ENCODE assay signal across 14 cellular contexts in genomic region chr9:34635556-34635955, GRCh38. TPM values are rescaled to one million over a fixed set of nuclear protein-coding genes. Genes with fewer than 3 reads are reported as not detected.
DNase-seq lines count a peak whose midpoint lies in the region; ATAC-seq, FAIRE-seq and TF ChIP-seq lines count a peak whose summit lies in the region.
"Had no signal": no experiment of that assay in that cellular context is flagged by ENCODE, and none has a peak within 500 bp of the region (broad histone marks: within the 10 kb centered on the region; RNA-seq: fewer than 3 reads in every experiment).

No MANE protein-coding gene starts in this region.

- H3K4me3 ChIP-seq in NB4 (ENCODE audit: low read depth, low read length) (peak overlapping the region; percentile 90), astrocyte (ENCODE audit: insufficient read depth, low read depth, low read length) (no peak overlapping the region), skeletal muscle satellite cell (ENCODE audit: low read length) (peak overlapping the region; percentile 51), esophagus squamous epithelium (no peak overlapping the region)
- H3K4me3 ChIP-seq: ovary had no signal

- H3K27ac ChIP-seq in astrocyte (ENCODE audit: low read depth, low read length) (no peak overlapping the region), esophagus squamous epithelium (no peak overlapping the region)
- H3K27ac ChIP-seq: brain microvascular endothelial cell, left lung, ovary had no signal

- CTCF ChIA-PET in activated naive CD4-positive, alpha-beta T cell treated with anti-CD3 and anti-CD28 coated beads for 36 hours (lab: Charles Lee), result interaction anchor here (0.7 to 6.9 kb wide), 11 partner anchors 8 to 241 kb away, joined by 4 to 123 read pairs (median 19); partner anchors contain the start of genes DCTN3, GALT and RPP25L

- peaks cover 37% of the 10 kb centered on the region for H3K4me1 Mint-ChIP-seq in activated naive CD4-positive, alpha-beta T cell treated with anti-CD3 and anti-CD28 coated beads for 36 hours (ENCODE audit: low read depth)
- H3K4me1 Mint-ChIP-seq in astrocyte (ENCODE audit: low read depth, unreplicated experiment), result peaks cover 4% of the 10 kb centered on the region

- H3K4me2 ChIP-seq in astrocyte (ENCODE audit: low read length), result peak overlapping the region; percentile 50
- peak overlapping the region; percentile 98 for H3K4me2 ChIP-seq in skeletal muscle satellite cell (ENCODE audit: low read length)

- H3K4me1 ChIP-seq in astrocyte (ENCODE audit: insufficient read depth, low read length) (peaks cover 16% of the 10 kb centered on the region), skeletal muscle satellite cell (ENCODE audit: control insufficient read depth, insufficient read depth, low read length) (peaks cover 23% of the 10 kb centered on the region), esophagus squamous epithelium (peaks cover 15 to 53% (median 29%) of the 10 kb centered on the region in 3 donors)

- H3K36me3 ChIP-seq in astrocyte (ENCODE audit: insufficient read depth, low read length) (no peaks in the 10 kb centered on the region), skeletal muscle satellite cell (ENCODE audit: insufficient read depth, low read length) (peaks cover 11% of the 10 kb centered on the region), esophagus squamous epithelium (peaks cover 0 to 14% (median 0%) of the 10 kb centered on the region in 3 donors)
- H3K36me3 ChIP-seq: ovary had no signal

- peaks cover under 1% of the 10 kb centered on the region for H3K27me3 Mint-ChIP-seq in activated naive CD4-positive, alpha-beta T cell treated with anti-CD3 and anti-CD28 coated beads for 36 hours (ENCODE audit: low read depth)
- H3K27me3 Mint-ChIP-seq in astrocyte (ENCODE audit: low read depth, unreplicated experiment), result peaks cover 18% of the 10 kb centered on the region

- peak overlapping the region; percentile 92 for H3K4me3 Mint-ChIP-seq in activated naive CD4-positive, alpha-beta T cell treated with anti-CD3 and anti-CD28 coated beads for 36 hours
- peak overlapping the region; percentile 61 for H3K4me3 Mint-ChIP-seq in astrocyte (ENCODE audit: unreplicated experiment)

- no peak overlapping the region for H2AFZ ChIP-seq in astrocyte (ENCODE audit: low read depth, low read length)

- ATAC-seq in activated naive CD4-positive, alpha-beta T cell treated with anti-CD3 and anti-CD28 coated beads, Interleukin-2, amount 50 U/mL, for 72 hours, result no peak
- ATAC-seq in HG03354 (IDR thresholded peaks at IDR 0.05; ENCODE audit: poor library complexity, severe bottlenecking, unreplicated experiment), result no peak
- ATAC-seq: left lung had no signal

- FAIRE-seq in astrocyte (lab: Jason Lieb, UNC), result no peak

- H3K9me3 Mint-ChIP-seq in activated naive CD4-positive, alpha-beta T cell treated with anti-CD3 and anti-CD28 coated beads for 36 hours, result no peaks in the 10 kb centered on the region
- H3K9me3 Mint-ChIP-seq in activated naive CD4-positive, alpha-beta T cell treated with anti-CD3 and anti-CD28 coated beads, Interleukin-2, amount 50 U/mL, for 72 hours, result no peaks in the 10 kb centered on the region
- no peaks in the 10 kb centered on the region for H3K9me3 Mint-ChIP-seq in astrocyte (ENCODE audit: unreplicated experiment)

- H3K36me3 Mint-ChIP-seq in activated naive CD4-positive, alpha-beta T cell treated with anti-CD3 and anti-CD28 coated beads for 36 hours (ENCODE audit: low read depth), result peaks cover 13% of the 10 kb centered on the region
- peaks cover 16 to 17% of the 10 kb centered on the region in 2 donors for H3K36me3 Mint-ChIP-seq in activated naive CD4-positive, alpha-beta T cell treated with anti-CD3 and anti-CD28 coated beads, Interleukin-2, amount 50 U/mL, for 72 hours
- H3K36me3 Mint-ChIP-seq in astrocyte (ENCODE audit: low read depth, unreplicated experiment), result peaks cover 3% of the 10 kb centered on the region

- H3K79me2 ChIP-seq in astrocyte (ENCODE audit: insufficient read depth, low read length), result peaks cover 25% of the 10 kb centered on the region

- TF ChIP-seq CTCF in NB4 (IDR thresholded peaks at IDR 0.05; ENCODE audit: low read depth, low read length) (no peak), astrocyte (IDR thresholded peaks at IDR 0.05; ENCODE audit: insufficient read depth, low read depth, low read length) (no peak), esophagus squamous epithelium (IDR thresholded peaks at IDR 0.05) (no peak)

- H3K9me3 ChIP-seq in astrocyte (ENCODE audit: insufficient read depth, low read depth, low read length) (no peaks in the 10 kb centered on the region), skeletal muscle satellite cell (replicated peaks; ENCODE audit: low read length) (no peaks in the 10 kb centered on the region), esophagus squamous epithelium (no peaks in the 10 kb centered on the region)
- H3K9me3 ChIP-seq: left lung, ovary had no signal

- WGBS in esophagus squamous epithelium, 2 donors, result 73 to 94% methylated on average over 3 to 10 of the region's 14 CpGs

- intact Hi-C loops in activated naive CD4-positive, alpha-beta T cell treated with anti-CD3 and anti-CD28 coated beads for 36 hours (cut with micrococcal nuclease), result loop anchor here (5.0 to 10.0 kb wide), 3 partner anchors 308 to 591 kb away; partner anchors contain the start of genes DCAF12, KIF24, NUDT2 and UBAP2
- intact Hi-C loops in esophagus squamous epithelium (cut with DNase I), result no loop called here

- H3K9ac ChIP-seq in astrocyte (ENCODE audit: low read length) (no peak overlapping the region), skeletal muscle satellite cell (ENCODE audit: low read depth, low read length) (peak overlapping the region; percentile 31)

- H3K27ac Mint-ChIP-seq in activated naive CD4-positive, alpha-beta T cell treated with anti-CD3 and anti-CD28 coated beads for 36 hours, result no peak overlapping the region
- H3K27ac Mint-ChIP-seq in activated naive CD4-positive, alpha-beta T cell treated with anti-CD3 and anti-CD28 coated beads, Interleukin-2, amount 50 U/mL, for 72 hours, result peak overlapping the region in 1 of 2 donors; percentile 58
- no peak overlapping the region for H3K27ac Mint-ChIP-seq in astrocyte (ENCODE audit: unreplicated experiment)

- no peak for DNase-seq in activated naive CD4-positive, alpha-beta T cell treated with anti-CD3 and anti-CD28 coated beads for 36 hours
- no peak for DNase-seq in activated naive CD4-positive, alpha-beta T cell treated with anti-CD3 and anti-CD28 coated beads, Interleukin-2, amount 50 U/mL, for 72 hours (ENCODE audit: low spot score in 2 of 2)
- no peak for DNase-seq in NB4 (ENCODE audit: low read depth)
- DNase-seq in astrocyte (ENCODE audit: low read depth), result no peak
- DNase-seq in esophagus squamous epithelium (lab: John Stamatoyannopoulos, UW), result no peak
- DNase-seq in NCI-H128 (lab: John Stamatoyannopoulos, UW; ENCODE audit: unreplicated experiment), result no peak
- DNase-seq: brain microvascular endothelial cell; left lung; NCI-H2081; ovary; stimulated activated CD4-positive, alpha-beta T cell treated with anti-CD3 and anti-CD28 coated beads, Interleukin-15, amount 100 ng/mL, for 24 hours; stimulated activated CD8-positive, alpha-beta memory T cell treated with anti-CD3 and anti-CD28 coated beads, Interleukin-4, amount 100 ng/mL, for 48 hours had no signal

- no peak for TF ChIP-seq POLR2A in NB4 (IDR thresholded peaks at IDR 0.05; ENCODE audit: extremely low read depth, insufficient read length)
- TF ChIP-seq POLR2A in esophagus squamous epithelium (IDR thresholded peaks at IDR 0.05), result no peak

- peaks cover 27% of the 10 kb centered on the region for H4K20me1 ChIP-seq in astrocyte (ENCODE audit: insufficient read depth, low read length)

- H3K27me3 ChIP-seq in astrocyte (ENCODE audit: insufficient read depth, low read length) (peaks cover 4% of the 10 kb centered on the region), skeletal muscle satellite cell (ENCODE audit: control insufficient read depth, insufficient read depth, low read length) (peaks cover 11% of the 10 kb centered on the region), esophagus squamous epithelium (peaks cover 0 to 6% (median 0%) of the 10 kb centered on the region in 4 donors)
- H3K27me3 ChIP-seq: brain microvascular endothelial cell, ovary had no signal

RNA-seq across cellular contexts. Expression of gene SIGMAR1, which starts 2.0 kb away (rescaled TPM):
- total RNA-seq in activated naive CD4-positive, alpha-beta T cell treated with anti-CD3 and anti-CD28 coated beads for 36 hours, result 10 to 100 TPM; 58.9 TPM
- total RNA-seq in activated naive CD4-positive, alpha-beta T cell treated with anti-CD3 and anti-CD28 coated beads, Interleukin-2, amount 50 U/mL, for 72 hours, result 10 to 100 TPM; 41.9 to 63.6 TPM
- total RNA-seq in astrocyte (73.2 and 81.3 TPM in 2 replicates), esophagus squamous epithelium (100 to 1,000 TPM in 1 of 4 donors, 10 to 100 TPM in 3; 77.4 to 112 (median 88.7) TPM)
- total RNA-seq in skeletal muscle satellite cell (2012; rRNA removed), result 127 and 135 TPM in 2 replicates

RNA-seq across cellular contexts. Expression of gene ARID3C, which starts 6.7 kb away (rescaled TPM):
- under 1 TPM; 0.29 to 0.37 TPM for total RNA-seq in activated naive CD4-positive, alpha-beta T cell treated with anti-CD3 and anti-CD28 coated beads for 36 hours
- total RNA-seq in activated naive CD4-positive, alpha-beta T cell treated with anti-CD3 and anti-CD28 coated beads, Interleukin-2, amount 50 U/mL, for 72 hours, result 1 to 10 TPM in 1 of 2 donors, not detected in 1; 1.6 TPM
- total RNA-seq in astrocyte, result 0.16 and 0.19 TPM in 2 replicates
- total RNA-seq in skeletal muscle satellite cell (2012; rRNA removed), result not detected in 2 replicates
- not detected for total RNA-seq in esophagus squamous epithelium
- total RNA-seq: left lung had no signal

RNA-seq across cellular contexts. Expression of gene GALT, which starts 10.9 kb away (rescaled TPM):
- 10 to 100 TPM; 42.0 to 44.6 TPM for total RNA-seq in activated naive CD4-positive, alpha-beta T cell treated with anti-CD3 and anti-CD28 coated beads for 36 hours
- total RNA-seq in activated naive CD4-positive, alpha-beta T cell treated with anti-CD3 and anti-CD28 coated beads, Interleukin-2, amount 50 U/mL, for 72 hours, result 100 to 1,000 TPM in 1 of 2 donors, 10 to 100 TPM in 1; 63.5 to 104 TPM
- total RNA-seq in astrocyte (30.7 and 33.1 TPM in 2 replicates), esophagus squamous epithelium (10 to 100 TPM; 10.3 to 28.4 (median 14.1) TPM)
- 14.0 and 17.0 TPM in 2 replicates for total RNA-seq in skeletal muscle satellite cell (2012; rRNA removed)

RNA-seq across cellular contexts. Expression of gene DCTN3, which starts 15.3 kb away (rescaled TPM):
- 10 to 100 TPM; 86.1 to 87.5 TPM for total RNA-seq in activated naive CD4-positive, alpha-beta T cell treated with anti-CD3 and anti-CD28 coated beads for 36 hours
- 100 to 1,000 TPM in 1 of 2 donors, 10 to 100 TPM in 1; 81.0 to 123 TPM for total RNA-seq in activated naive CD4-positive, alpha-beta T cell treated with anti-CD3 and anti-CD28 coated beads, Interleukin-2, amount 50 U/mL, for 72 hours
- total RNA-seq in astrocyte, result 93.0 and 94.8 TPM in 2 replicates
- 67.9 and 82.6 TPM in 2 replicates for total RNA-seq in skeletal muscle satellite cell (2012; rRNA removed)
- total RNA-seq in esophagus squamous epithelium, result 100 to 1,000 TPM in 2 of 4 donors, 10 to 100 TPM in 2; 67.1 to 136 (median 103) TPM

RNA-seq across cellular contexts. Expression of gene IL11RA, which starts 16.4 kb away (rescaled TPM):
- 10 to 100 TPM; 12.1 to 13.0 TPM for total RNA-seq in activated naive CD4-positive, alpha-beta T cell treated with anti-CD3 and anti-CD28 coated beads for 36 hours
- total RNA-seq in activated naive CD4-positive, alpha-beta T cell treated with anti-CD3 and anti-CD28 coated beads, Interleukin-2, amount 50 U/mL, for 72 hours, result 10 to 100 TPM; 41.8 to 44.2 TPM
- total RNA-seq in astrocyte (22.2 and 28.0 TPM in 2 replicates), esophagus squamous epithelium (10 to 100 TPM in 2 of 4 donors, 1 to 10 TPM in 2; 2.5 to 18.7 (median 9.3) TPM)
- 7.4 and 12.7 TPM in 2 replicates for total RNA-seq in skeletal muscle satellite cell (2012; rRNA removed)

Comparison
In these comparisons a context has a peak if more than half of its experiments do, and no peak if none do; other contexts are left out.
1. H3K4me3 ChIP-seq: peak in NB4 (single experiment) and skeletal muscle satellite cell (single experiment); none in astrocyte (single experiment) and esophagus squamous epithelium (0 of 4).